Comparison of ENCODE assay signal across 8 cellular contexts in the genomic region with DNA sequence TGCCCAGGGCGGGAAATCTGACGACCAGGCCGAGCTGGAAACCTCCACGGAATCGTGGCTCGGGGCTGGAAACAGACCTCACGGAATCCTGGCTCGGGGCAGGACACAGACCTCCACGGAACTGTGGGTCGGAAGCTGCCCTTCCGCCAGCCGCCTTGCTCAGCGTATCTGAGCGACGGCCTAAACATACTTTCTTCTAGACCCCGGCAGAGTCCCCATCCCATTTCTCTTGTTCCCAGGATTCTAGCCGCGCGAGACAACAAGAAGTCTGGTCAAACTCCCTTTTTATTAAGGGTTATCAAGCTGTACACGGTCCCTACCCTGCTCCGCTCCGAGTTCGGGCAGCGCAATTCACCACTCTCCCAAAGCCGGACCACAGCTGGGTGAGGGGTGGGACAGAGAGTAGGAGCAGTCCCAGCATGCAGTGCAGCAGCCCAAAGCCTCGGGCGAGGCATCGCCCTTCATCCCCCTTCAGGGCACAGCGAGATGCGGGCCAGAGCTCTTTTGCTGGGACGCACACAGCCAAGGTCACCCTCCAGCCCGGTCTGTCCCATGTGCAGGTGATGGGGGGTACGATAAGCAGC. TPM values are rescaled to one million over a fixed set of nuclear protein-coding genes. Genes with fewer than 3 reads are reported as not detected.
DNase-seq lines count a peak whose midpoint lies in the region; ATAC-seq and TF ChIP-seq lines count a peak whose summit lies in the region.

No MANE protein-coding gene starts in this region.

- H3K27me3 ChIP-seq in SK-N-SH (ENCODE audit: insufficient read depth) (no peaks in the 10 kb centered on the region), subcutaneous abdominal adipose tissue (ENCODE audit: control insufficient read depth in 5 of 5, insufficient read depth in 4 of 5, low read length in 5 of 5) (no peaks in the 10 kb centered on the region)

- H3K36me3 Mint-ChIP-seq in activated naive CD8-positive, alpha-beta T cell treated with anti-CD3 and anti-CD28 coated beads, Interleukin-2, amount 50 U/mL, for 24 hours (ENCODE audit: low read depth) = peaks cover 38% of the 10 kb centered on the region
- H3K36me3 Mint-ChIP-seq in immature natural killer cell = peaks cover 8 to 28% (median 11%) of the 10 kb centered on the region in 3 donors

- H3K4me1 Mint-ChIP-seq in activated naive CD8-positive, alpha-beta T cell treated with anti-CD3 and anti-CD28 coated beads, Interleukin-2, amount 50 U/mL, for 24 hours = peaks cover 18% of the 10 kb centered on the region
- peaks cover 17 to 20% of the 10 kb centered on the region in 2 donors for H3K4me1 Mint-ChIP-seq in immature natural killer cell

- no peaks in the 10 kb centered on the region for H3K79me2 ChIP-seq in SK-N-SH (ENCODE audit: insufficient read depth)

- no peaks in the 10 kb centered on the region for H3K27me3 Mint-ChIP-seq in activated naive CD8-positive, alpha-beta T cell treated with anti-CD3 and anti-CD28 coated beads, Interleukin-2, amount 50 U/mL, for 24 hours
- peaks cover 8 to 13% (median 8%) of the 10 kb centered on the region in 3 donors for H3K27me3 Mint-ChIP-seq in immature natural killer cell (ENCODE audit: low read depth in 3 of 3)

- WGBS in SK-N-SH (ENCODE audit: low lambda C conversion rate) = 53% methylated on average over 20 of the region's 33 CpGs

- H3K4me1 ChIP-seq in SK-N-SH (ENCODE audit: control insufficient read depth in 1 of 2, insufficient read depth in 2 of 2, low read depth in 1 of 2, low read length in 1 of 2) = peaks cover 5 to 30% of the 10 kb centered on the region in 2 experiments; a peak in 3 of 4 replicates
- H3K4me1 ChIP-seq in subcutaneous abdominal adipose tissue (ENCODE audit: control insufficient read depth in 5 of 5, insufficient read depth in 5 of 5, low read length in 5 of 5) = peaks cover 4 to 38% (median 34%) of the 10 kb centered on the region in 5 donors

- peaks cover 27% of the 10 kb centered on the region for H3F3A ChIP-seq in SK-N-SH (replicated peaks; ENCODE audit: insufficient read depth)

- H3K27ac ChIP-seq in SK-N-SH (ENCODE audit: low read depth in 2 of 2, low read length in 1 of 2) = peak overlapping the region; percentile 87 to 99; a peak in 3 of 4 replicates
- peak overlapping the region; percentile 92 for H3K27ac ChIP-seq in subcutaneous abdominal adipose tissue (ENCODE audit: low read depth, low read length)

- H3K9ac ChIP-seq in SK-N-SH = peak overlapping the region; percentile 70; the same call in 1 of the 2 replicates
- peak overlapping the region in 4 of 5 donors; percentile 60 to 82 (median 72) for H3K9ac ChIP-seq in subcutaneous abdominal adipose tissue (ENCODE audit: low read length in 5 of 5)

- POLR2A ChIA-PET in SK-N-SH (lab: Yijun Ruan, JAX) = interaction anchor here (0.9 to 4.0 kb wide), 9 partner anchors 11 to 76 kb away, joined by 3 to 52 read pairs (median 6); a partner anchor contains a TSS

- TF ChIP-seq CTCF in SK-N-SH (IDR thresholded peaks at IDR 0.05) = no peak

- TF ChIP-seq RAD21 in SK-N-SH (IDR thresholded peaks at IDR 0.05; ENCODE audit: low read length) = no peak

- DNase-seq in SK-N-SH (no peak), immature natural killer cell (no peak), SIG-M5 (lab: John Stamatoyannopoulos, UW) (no peak), NCI-H1417 (lab: John Stamatoyannopoulos, UW) (no peak)
- DNase-seq in activated naive CD8-positive, alpha-beta T cell treated with anti-CD3 and anti-CD28 coated beads, Interleukin-2, amount 50 U/mL, for 24 hours = no peak
- no peak for DNase-seq in activated CD4-positive, CD25-positive, alpha-beta regulatory T cell treated with anti-CD3 and anti-CD28 coated beads, Interleukin-2, amount 50 U/mL, for 72 hours

- no peaks in the 10 kb centered on the region for H3K9me2 ChIP-seq in SK-N-SH

- H3K4me3 ChIP-seq in SK-N-SH (ENCODE audit: low read depth in 2 of 2, low read length in 1 of 2) (peak overlapping the region; percentile 60 to 70; a peak in 3 of 4 replicates), subcutaneous abdominal adipose tissue (ENCODE audit: low read depth in 1 of 5, low read length in 5 of 5) (peak overlapping the region; percentile 54 to 74 (median 65))

- H3K36me3 ChIP-seq in SK-N-SH (replicated peaks in 1 of 2; ENCODE audit: control insufficient read depth in 1 of 2, insufficient read depth in 2 of 2, low read length in 1 of 2) (peaks cover 20 to 53% of the 10 kb centered on the region in 2 experiments), subcutaneous abdominal adipose tissue (ENCODE audit: control insufficient read depth in 5 of 5, insufficient read depth in 5 of 5, low read length in 5 of 5) (peaks cover 4 to 66% (median 58%) of the 10 kb centered on the region in 5 donors)

- H3K9me3 Mint-ChIP-seq in activated naive CD8-positive, alpha-beta T cell treated with anti-CD3 and anti-CD28 coated beads, Interleukin-2, amount 50 U/mL, for 24 hours = no peaks in the 10 kb centered on the region
- H3K9me3 Mint-ChIP-seq in immature natural killer cell = peaks cover 0 to 1% (median 0%) of the 10 kb centered on the region in 6 donors

- H3K9me3 ChIP-seq in SK-N-SH = no peaks in the 10 kb centered on the region
- no peaks in the 10 kb centered on the region for H3K9me3 ChIP-seq in subcutaneous abdominal adipose tissue (ENCODE audit: control insufficient read depth in 5 of 5, low read length in 5 of 5)

- H2AFZ ChIP-seq in SK-N-SH (ENCODE audit: low read depth) = no peak overlapping the region; the same call in 1 of the 2 replicates

- no peak for ATAC-seq in SK-N-SH treated with all-trans-retinoic acid at 6 μM for 48 hours
- no peak for ATAC-seq in activated naive CD8-positive, alpha-beta T cell treated with anti-CD3 and anti-CD28 coated beads, Interleukin-2, amount 50 U/mL, for 24 hours

- CTCF ChIA-PET in SK-N-SH (lab: Yijun Ruan, JAX) = interaction anchor here (0.8 to 4.7 kb wide), 12 partner anchors 10 to 223 kb away, joined by 3 to 26 read pairs (median 4); a partner anchor contains a TSS

- TF ChIP-seq EP300 in SK-N-SH (IDR thresholded peaks at IDR 0.05; ENCODE audit: borderline replicate concordance in 1 of 2, low read depth in 1 of 2, low read length in 1 of 2) = no peak

- peak overlapping the region; percentile 100 for H3K4me2 ChIP-seq in SK-N-SH

- H3K27ac Mint-ChIP-seq in activated naive CD8-positive, alpha-beta T cell treated with anti-CD3 and anti-CD28 coated beads, Interleukin-2, amount 50 U/mL, for 24 hours = peak overlapping the region; percentile 49
- peak overlapping the region in 5 of 6 donors; percentile 12 to 79 (median 60) for H3K27ac Mint-ChIP-seq in immature natural killer cell

- H4K20me1 ChIP-seq in SK-N-SH (ENCODE audit: insufficient read depth) = no peaks in the 10 kb centered on the region

- H3K4me3 Mint-ChIP-seq in activated naive CD8-positive, alpha-beta T cell treated with anti-CD3 and anti-CD28 coated beads, Interleukin-2, amount 50 U/mL, for 24 hours = peak overlapping the region; percentile 83
- peak overlapping the region; percentile 74 to 89 (median 80) for H3K4me3 Mint-ChIP-seq in immature natural killer cell

TF ChIP-seq in SK-N-SH, 30 proteins besides CTCF, POLR2A, EP300 and RAD21 (continues in another document):
- TF ChIP-seq, protein P1, sequence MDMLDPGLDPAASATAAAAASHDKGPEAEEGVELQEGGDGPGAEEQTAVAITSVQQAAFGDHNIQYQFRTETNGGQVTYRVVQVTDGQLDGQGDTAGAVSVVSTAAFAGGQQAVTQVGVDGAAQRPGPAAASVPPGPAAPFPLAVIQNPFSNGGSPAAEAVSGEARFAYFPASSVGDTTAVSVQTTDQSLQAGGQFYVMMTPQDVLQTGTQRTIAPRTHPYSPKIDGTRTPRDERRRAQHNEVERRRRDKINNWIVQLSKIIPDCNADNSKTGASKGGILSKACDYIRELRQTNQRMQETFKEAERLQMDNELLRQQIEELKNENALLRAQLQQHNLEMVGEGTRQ (IDR thresholded peaks at IDR 0.05; ENCODE audit: borderline replicate concordance, low read depth, low read length) = peak; percentile 87; the same call in 1 of the 2 replicates
- peak; percentile 7 for TF ChIP-seq CHD2 (IDR thresholded peaks at IDR 0.05; ENCODE audit: low read length, partially characterized antibody)

TF ChIP-seq in SK-N-SH treated with all-trans-retinoic acid at 6 μM for 48 hours, 23 proteins besides CTCF, POLR2A, EP300 and RAD21 (continues in another document):
- TF ChIP-seq PPARA (CRISPR knock-in tag; IDR thresholded peaks at IDR 0.05; ENCODE audit: borderline replicate concordance) (no peak), ISL1 (CRISPR knock-in tag; IDR thresholded peaks at IDR 0.05) (no peak), BACH2 (CRISPR knock-in tag; IDR thresholded peaks at IDR 0.05; ENCODE audit: borderline replicate concordance) (no peak), ARNTL (CRISPR knock-in tag; IDR thresholded peaks at IDR 0.05; ENCODE audit: borderline replicate concordance, low read depth) (no peak), GLIS3 (CRISPR knock-in tag; IDR thresholded peaks at IDR 0.05) (no peak)

RNA-seq across cellular contexts. Expression of a gene that starts 0.4 kb away (rescaled TPM):
- polyA plus RNA-seq in SK-N-SH (2012; rRNA removed) = 26.5 and 27.4 TPM in 2 replicates
- 9.9 and 15.0 TPM in 2 replicates for polyA plus RNA-seq in SK-N-SH (2012; cell fraction: cytosol; rRNA removed)
- polyA plus RNA-seq in SK-N-SH (2012; cell fraction: nucleus; rRNA removed) = 155 and 170 TPM in 2 replicates
- polyA plus RNA-seq in immature natural killer cell = 1 to 10 TPM in 2 of 3 donors, under 1 TPM in 1; 0.21 to 3.7 (median 1.2) TPM

RNA-seq across cellular contexts. Expression of a gene that starts 10.2 kb away (rescaled TPM):
- polyA plus RNA-seq in SK-N-SH (2012; rRNA removed) = 29.6 and 33.2 TPM in 2 replicates
- polyA plus RNA-seq in SK-N-SH (2012; cell fraction: cytosol; rRNA removed) = 15.6 and 23.0 TPM in 2 replicates
- polyA plus RNA-seq in SK-N-SH (2012; cell fraction: nucleus; rRNA removed) = 40.4 and 42.6 TPM in 2 replicates
- polyA plus RNA-seq in immature natural killer cell = 10 to 100 TPM in 2 of 3 donors, 1 to 10 TPM in 1; 8.6 to 31.9 (median 14.8) TPM

RNA-seq across cellular contexts. Expression of a gene that starts 10.4 kb away (rescaled TPM):
- polyA plus RNA-seq in SK-N-SH (2012; rRNA removed) (22.3 and 30.8 TPM in 2 replicates), immature natural killer cell (10 to 100 TPM; 11.5 to 28.6 (median 22.4) TPM)
- polyA plus RNA-seq in SK-N-SH (2012; cell fraction: cytosol; rRNA removed) = 5.8 and 7.0 TPM in 2 replicates
- polyA plus RNA-seq in SK-N-SH (2012; cell fraction: nucleus; rRNA removed) = 153 and 167 TPM in 2 replicates

RNA-seq across cellular contexts. Expression of a gene that starts 12.6 kb away (rescaled TPM):
- polyA plus RNA-seq in SK-N-SH (2012; rRNA removed) (39.9 and 46.9 TPM in 2 replicates), immature natural killer cell (100 to 1,000 TPM in 2 of 3 donors, 10 to 100 TPM in 1; 95.4 to 128 (median 102) TPM)
- 17.0 and 24.3 TPM in 2 replicates for polyA plus RNA-seq in SK-N-SH (2012; cell fraction: cytosol; rRNA removed)
- 144 TPM in 2 replicates for polyA plus RNA-seq in SK-N-SH (2012; cell fraction: nucleus; rRNA removed)

RNA-seq across cellular contexts. Expression of a gene that starts 26.0 kb away (rescaled TPM):
- polyA plus RNA-seq in SK-N-SH (2012; rRNA removed) (11.7 and 14.1 TPM in 2 replicates), immature natural killer cell (1 to 10 TPM in 1 of 3 donors, under 1 TPM in 1, not detected in 1; 0.44 to 1.0 TPM)
- polyA plus RNA-seq in SK-N-SH (2012; cell fraction: cytosol; rRNA removed) = 10.2 and 10.6 TPM in 2 replicates
- 31.5 and 33.0 TPM in 2 replicates for polyA plus RNA-seq in SK-N-SH (2012; cell fraction: nucleus; rRNA removed)
